Comparison of ENCODE assay signal across 17 cellular contexts in the genomic region with DNA sequence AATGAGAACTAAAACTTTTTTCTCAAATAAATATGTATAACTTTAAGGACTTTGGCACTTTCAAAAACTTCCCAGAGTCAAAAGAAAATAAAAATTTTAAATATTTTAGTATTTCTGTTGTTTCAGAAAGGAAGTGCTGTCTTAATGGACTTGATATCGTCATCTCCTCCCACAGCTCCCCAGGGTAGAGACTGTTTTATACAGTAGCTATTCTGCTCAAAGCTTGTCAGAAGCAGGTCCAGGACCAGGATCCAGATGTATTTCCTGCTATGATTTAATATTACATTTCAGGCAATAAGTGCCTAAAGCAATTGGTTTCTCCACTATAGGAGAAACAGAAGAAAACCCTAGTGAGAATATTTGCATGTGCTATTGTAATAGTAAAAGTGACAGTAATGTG.
DNase-seq lines count a peak whose midpoint lies in the region; TF ChIP-seq lines count a peak whose summit lies in the region.
"Had no signal": no experiment of that assay in that cellular context is flagged by ENCODE, and none has a peak within 500 bp of the region (broad histone marks: within the 10 kb centered on the region; RNA-seq: fewer than 3 reads in every experiment).

No MANE protein-coding gene starts in this region.

- no peak overlapping the region for H3K9ac ChIP-seq in BLaER1 treated with 17β-estradiol and CSF1 and Interleukin-3, amounts not matched to agents 10 nM and 100 nM

- H3K9me3 ChIP-seq in left ventricle myocardium inferior (replicated peaks) = peaks cover under 1% of the 10 kb centered on the region
- no peaks in the 10 kb centered on the region for H3K9me3 ChIP-seq in right atrium auricular region
- H3K9me3 ChIP-seq in BLaER1 treated with 17β-estradiol and CSF1 and Interleukin-3, amounts not matched to agents 10 nM and 100 nM (replicated peaks in 1 of 11) = peaks cover 0 to 4% (median 0%) of the 10 kb centered on the region in 11 experiments; a peak in 3 of 22 replicates
- H3K9me3 ChIP-seq: BE2C, Caco-2 had no signal

- H3K27ac ChIP-seq in left ventricle myocardium inferior (replicated peaks) = peak overlapping the region; percentile 56
- H3K27ac ChIP-seq in right atrium auricular region = no peak overlapping the region
- peak overlapping the region in 3 of 11 experiments; percentile 2 to 47 (median 29); a peak in 1 of 22 replicates for H3K27ac ChIP-seq in BLaER1 treated with 17β-estradiol and CSF1 and Interleukin-3, amounts not matched to agents 10 nM and 100 nM

- H3K4me3 ChIP-seq in left ventricle myocardium inferior (no peak overlapping the region), right atrium auricular region (no peak overlapping the region), fibroblast of mammary gland (ENCODE audit: control insufficient read depth, low read depth, low read length) (no peak overlapping the region)
- H3K4me3 ChIP-seq in BLaER1 treated with 17β-estradiol and CSF1 and Interleukin-3, amounts not matched to agents 10 nM and 100 nM = no peak overlapping the region

- H3K4me1 ChIP-seq in left ventricle myocardium inferior (no peaks in the 10 kb centered on the region), right atrium auricular region (no peaks in the 10 kb centered on the region)
- peaks cover 12 to 37% (median 29%) of the 10 kb centered on the region in 10 experiments; a peak in 19 of 20 replicates for H3K4me1 ChIP-seq in BLaER1 treated with 17β-estradiol and CSF1 and Interleukin-3, amounts not matched to agents 10 nM and 100 nM
- H3K4me1 ChIP-seq: BE2C, Caco-2 had no signal

- H4K20me1 ChIP-seq in BLaER1 treated with 17β-estradiol and CSF1 and Interleukin-3, amounts not matched to agents 10 nM and 100 nM = no peaks in the 10 kb centered on the region

- intact Hi-C loops in left ventricle myocardium inferior (cut with micrococcal nuclease) = no loop called here

- H3K27me3 ChIP-seq in left ventricle myocardium inferior (ENCODE audit: low read depth) (no peaks in the 10 kb centered on the region), right atrium auricular region (no peaks in the 10 kb centered on the region)
- H3K27me3 ChIP-seq in BLaER1 treated with 17β-estradiol and CSF1 and Interleukin-3, amounts not matched to agents 10 nM and 100 nM = no peaks in the 10 kb centered on the region
- H3K27me3 ChIP-seq: BE2C had no signal

- DNase-seq in left ventricle myocardium inferior (no peak), right atrium auricular region (ENCODE audit: low spot score) (no peak), fibroblast of mammary gland (ENCODE audit: low read depth) (peak; percentile 1), NCI-H226 (no peak), COLO668 (lab: John Stamatoyannopoulos, UW; ENCODE audit: unreplicated experiment) (no peak)
- DNase-seq: 8988T; ACHN; BE2C; C1 segment of cervical spinal cord; Caco-2; Calu3; CD4-positive, alpha-beta memory T cell; CD4-positive, CD25-positive, alpha-beta regulatory T cell; CD8-positive, alpha-beta memory T cell; DMS79 treated with DMSO at 0.1 percent for 48 hours; GF-D8 had no signal

- H3K36me3 ChIP-seq in left ventricle myocardium inferior (no peaks in the 10 kb centered on the region), right atrium auricular region (no peaks in the 10 kb centered on the region)
- no peaks in the 10 kb centered on the region for H3K36me3 ChIP-seq in BLaER1 treated with 17β-estradiol and CSF1 and Interleukin-3, amounts not matched to agents 10 nM and 100 nM
- H3K36me3 ChIP-seq: BE2C had no signal

- TF ChIP-seq CTCF in left ventricle myocardium inferior (IDR thresholded peaks at IDR 0.05; ENCODE audit: borderline replicate concordance) (no peak), right atrium auricular region (IDR thresholded peaks at IDR 0.05) (no peak), fibroblast of mammary gland (conservative IDR thresholded peaks at IDR 0.05; ENCODE audit: control insufficient read depth, insufficient read depth, low read depth, low read length) (no peak)

- peak overlapping the region in 8 of 11 experiments; percentile 1 to 67 (median 50); a peak in 11 of 22 replicates for H3K4me2 ChIP-seq in BLaER1 treated with 17β-estradiol and CSF1 and Interleukin-3, amounts not matched to agents 10 nM and 100 nM
